Comparison of ENCODE assay signal across 1 cellular context in the genomic region with DNA sequence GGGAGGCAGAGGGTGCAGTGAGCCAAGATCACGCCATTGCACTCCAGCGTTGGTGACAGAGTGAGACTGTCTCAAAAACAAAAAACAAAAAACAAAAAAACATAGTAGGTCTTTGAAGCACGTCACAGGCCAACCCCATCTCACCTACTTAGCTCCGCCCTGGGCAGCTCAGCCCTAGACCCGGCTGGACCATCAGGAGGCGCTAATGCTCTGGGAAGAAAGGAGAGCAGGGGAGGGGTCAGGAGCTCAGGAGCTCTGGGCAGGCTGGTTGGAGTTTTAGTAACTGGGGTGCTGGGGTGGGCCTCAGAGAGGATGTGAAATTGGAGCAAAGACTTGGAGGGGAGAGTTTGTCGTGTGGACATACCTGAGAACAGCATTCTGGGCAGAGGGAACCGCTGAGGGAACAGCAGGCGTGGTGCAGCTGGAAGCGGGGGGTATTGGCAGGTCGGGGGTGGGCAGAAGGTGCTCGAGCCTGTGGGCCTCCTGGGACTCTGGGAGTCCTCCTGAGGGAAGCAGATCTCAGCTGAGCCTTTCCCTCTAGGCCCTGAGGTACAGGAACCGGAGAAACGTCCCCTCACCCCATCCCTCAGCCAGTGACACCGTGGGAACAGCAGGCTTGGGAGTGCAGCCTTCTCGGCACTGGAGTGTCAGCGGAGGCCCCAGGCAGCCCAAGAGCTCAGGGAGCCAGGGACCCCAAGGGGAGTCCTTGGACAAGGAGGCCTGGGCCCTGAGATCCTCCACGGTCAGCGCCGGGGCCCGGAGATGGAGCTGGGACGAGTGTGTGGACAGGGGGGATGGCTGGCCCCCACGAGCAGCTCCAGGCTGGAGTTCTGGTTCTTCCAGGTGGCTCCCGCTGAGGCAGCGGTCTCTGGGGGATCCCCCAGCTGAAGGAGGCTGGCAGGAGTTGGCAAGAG.
TF ChIP-seq lines count a peak whose summit lies in the region.

No MANE protein-coding gene starts in this region.

TF ChIP-seq in neural cell, 6 proteins besides CTCF, POLR2A, EP300 and RAD21 (continued from another document):
- TF ChIP-seq, protein P1, sequence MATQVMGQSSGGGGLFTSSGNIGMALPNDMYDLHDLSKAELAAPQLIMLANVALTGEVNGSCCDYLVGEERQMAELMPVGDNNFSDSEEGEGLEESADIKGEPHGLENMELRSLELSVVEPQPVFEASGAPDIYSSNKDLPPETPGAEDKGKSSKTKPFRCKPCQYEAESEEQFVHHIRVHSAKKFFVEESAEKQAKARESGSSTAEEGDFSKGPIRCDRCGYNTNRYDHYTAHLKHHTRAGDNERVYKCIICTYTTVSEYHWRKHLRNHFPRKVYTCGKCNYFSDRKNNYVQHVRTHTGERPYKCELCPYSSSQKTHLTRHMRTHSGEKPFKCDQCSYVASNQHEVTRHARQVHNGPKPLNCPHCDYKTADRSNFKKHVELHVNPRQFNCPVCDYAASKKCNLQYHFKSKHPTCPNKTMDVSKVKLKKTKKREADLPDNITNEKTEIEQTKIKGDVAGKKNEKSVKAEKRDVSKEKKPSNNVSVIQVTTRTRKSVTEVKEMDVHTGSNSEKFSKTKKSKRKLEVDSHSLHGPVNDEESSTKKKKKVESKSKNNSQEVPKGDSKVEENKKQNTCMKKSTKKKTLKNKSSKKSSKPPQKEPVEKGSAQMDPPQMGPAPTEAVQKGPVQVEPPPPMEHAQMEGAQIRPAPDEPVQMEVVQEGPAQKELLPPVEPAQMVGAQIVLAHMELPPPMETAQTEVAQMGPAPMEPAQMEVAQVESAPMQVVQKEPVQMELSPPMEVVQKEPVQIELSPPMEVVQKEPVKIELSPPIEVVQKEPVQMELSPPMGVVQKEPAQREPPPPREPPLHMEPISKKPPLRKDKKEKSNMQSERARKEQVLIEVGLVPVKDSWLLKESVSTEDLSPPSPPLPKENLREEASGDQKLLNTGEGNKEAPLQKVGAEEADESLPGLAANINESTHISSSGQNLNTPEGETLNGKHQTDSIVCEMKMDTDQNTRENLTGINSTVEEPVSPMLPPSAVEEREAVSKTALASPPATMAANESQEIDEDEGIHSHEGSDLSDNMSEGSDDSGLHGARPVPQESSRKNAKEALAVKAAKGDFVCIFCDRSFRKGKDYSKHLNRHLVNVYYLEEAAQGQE (IDR thresholded peaks at IDR 0.05; ENCODE audit: borderline replicate concordance): no peak
- no peak for TF ChIP-seq TAF1 (IDR thresholded peaks at IDR 0.05; ENCODE audit: low read depth)
